In the genomic region with DNA sequence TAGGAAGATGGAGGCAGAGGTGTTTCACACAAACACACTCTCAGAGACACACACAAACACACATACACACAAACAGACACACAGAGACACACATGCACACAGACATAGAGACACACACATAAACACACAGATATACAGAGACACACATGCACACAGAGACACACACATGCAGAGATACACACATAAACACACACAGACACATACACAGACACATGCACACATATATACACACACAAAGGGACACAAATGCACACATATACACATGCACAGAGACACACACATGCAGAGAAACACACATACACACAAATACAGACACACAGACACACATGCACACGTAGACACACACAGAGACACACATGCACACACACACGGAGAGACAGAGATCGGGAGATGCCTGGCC, we compare ENCODE assay signal across 29 cellular contexts.
"Had no signal": no experiment of that assay in that cellular context is flagged by ENCODE, and none has a peak within 500 bp of the region (broad histone marks: within the 10 kb centered on the region; RNA-seq: fewer than 3 reads in every experiment).

No MANE protein-coding gene starts in this region.

- H3K4me3 ChIP-seq: colonic mucosa, esophagus squamous epithelium, gastrocnemius medialis, heart right ventricle, left lung, lower lobe of right lung, mucosa of descending colon had no signal

- H3K27me3 ChIP-seq: colonic mucosa had no signal

- H3K4me3 Mint-ChIP-seq: dendritic cell treated with granulocyte-macrophage colony-stimulating factor and Interleukin-4, amounts not matched to agents 40 ng/mL and 50 ng/mL, for 4 days; effector memory CD8-positive, alpha-beta T cell; endodermal cell; immature natural killer cell; mesothelial cell of epicardium; naive B cell; naive thymus-derived CD8-positive, alpha-beta T cell had no signal

- ATAC-seq: effector memory CD8-positive, alpha-beta T cell; esophagus mucosa; gastrocnemius medialis; heart right ventricle; left colon; left lung; left ventricle myocardium superior; mucosa of descending colon; naive thymus-derived CD8-positive, alpha-beta T cell had no signal

- H3K4me1 ChIP-seq: colonic mucosa, esophagus squamous epithelium, heart right ventricle, left lung, lower lobe of right lung had no signal

- H3K4me1 Mint-ChIP-seq: immature natural killer cell; naive B cell; naive thymus-derived CD8-positive, alpha-beta T cell had no signal

- H3K27me3 Mint-ChIP-seq: dendritic cell treated with granulocyte-macrophage colony-stimulating factor and Interleukin-4, amounts not matched to agents 40 ng/mL and 50 ng/mL, for 4 days; effector memory CD8-positive, alpha-beta T cell; naive B cell had no signal

- H3K27ac Mint-ChIP-seq: dendritic cell treated with granulocyte-macrophage colony-stimulating factor and Interleukin-4, amounts not matched to agents 40 ng/mL and 50 ng/mL, for 4 days; effector memory CD8-positive, alpha-beta T cell; endodermal cell; immature natural killer cell; mesothelial cell of epicardium; naive thymus-derived CD8-positive, alpha-beta T cell had no signal

- H3K36me3 ChIP-seq: colonic mucosa, esophagus squamous epithelium, gastrocnemius medialis, heart right ventricle, left lung, lower lobe of right lung had no signal

- H3K9me3 ChIP-seq: colonic mucosa, gastrocnemius medialis, lower lobe of right lung had no signal

- H3K27ac ChIP-seq: colonic mucosa, esophagus squamous epithelium, gastrocnemius medialis, heart right ventricle, left lung, lower lobe of right lung had no signal

- FAIRE-seq: endometrium, endothelial cell of umbilical vein, kidney had no signal

- H3K36me3 Mint-ChIP-seq: immature natural killer cell, mesothelial cell of epicardium had no signal

- DNase-seq: colonic mucosa; cortex of kidney; effector CD8-positive, alpha-beta T cell; effector memory CD8-positive, alpha-beta T cell; endodermal cell; esophagus squamous epithelium; foreskin fibroblast; foreskin melanocyte; gastrocnemius medialis; glutamatergic neuron; heart right ventricle; hypothalamus; immature natural killer cell; islet precursor cell; kidney; kidney glomerular epithelial cell; left colon; left ventricle myocardium superior; mesenchymal stem cell; mucosa of descending colon; naive B cell; naive thymus-derived CD8-positive, alpha-beta T cell had no signal
